Comparison of ENCODE assay signal across 9 cellular contexts in the genomic region with DNA sequence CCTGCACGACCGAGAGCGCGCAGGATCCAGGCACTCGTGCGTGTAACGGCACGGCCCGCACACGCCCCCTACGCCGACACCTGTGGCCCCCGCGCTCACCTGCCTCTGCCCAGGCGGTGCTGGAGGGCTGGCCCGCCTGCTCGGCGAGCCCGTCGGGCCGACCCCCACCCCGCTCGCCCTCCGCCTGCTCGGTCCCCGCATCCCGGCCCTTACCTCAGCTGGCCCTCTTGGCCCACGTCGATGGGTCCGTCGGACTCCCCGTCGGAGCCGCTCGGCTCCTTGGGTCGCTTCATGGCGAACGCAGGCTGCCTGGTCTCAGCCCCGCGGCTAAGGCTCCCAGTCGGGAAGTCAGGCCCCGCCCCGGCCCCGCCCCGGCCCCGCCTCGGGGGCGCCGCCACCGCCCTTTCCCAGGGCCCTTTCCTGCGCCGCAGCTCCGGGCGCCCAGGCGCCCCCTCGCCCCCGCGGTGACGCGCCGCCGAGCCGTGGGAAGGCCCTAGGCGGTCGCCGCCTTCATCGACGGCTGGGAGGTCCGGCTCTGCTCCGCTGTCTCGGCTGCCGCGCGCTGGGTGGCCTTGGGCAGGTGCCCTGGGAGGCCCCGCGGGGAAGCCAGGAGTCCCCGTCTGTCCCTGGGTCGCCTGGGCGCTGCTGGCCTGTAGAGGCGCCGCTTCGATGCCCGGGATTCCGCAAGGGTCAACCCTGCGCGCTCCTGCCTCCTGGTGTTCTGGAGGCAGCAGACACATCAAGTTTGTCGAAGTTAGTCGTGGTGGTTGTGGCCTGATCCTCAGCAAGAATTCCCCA. TPM values are rescaled to one million over a fixed set of nuclear protein-coding genes. Genes with fewer than 3 reads are reported as not detected.
DNase-seq lines count a peak whose midpoint lies in the region; ATAC-seq, FAIRE-seq and TF ChIP-seq lines count a peak whose summit lies in the region.
"Had no signal": no experiment of that assay in that cellular context is flagged by ENCODE, and none has a peak within 500 bp of the region (broad histone marks: within the 10 kb centered on the region; RNA-seq: fewer than 3 reads in every experiment).

A gene (minus strand): TSS at position 311 of the 798 bp plus-strand sequence. CDS start 18 bp downstream, at position 293.

- peaks cover 67% of the 10 kb centered on the region for H3K27me3 ChIP-seq in cardiac muscle cell
- H3K27me3 ChIP-seq in rectal smooth muscle tissue (ENCODE audit: control insufficient read depth, insufficient read depth, low read length), result peaks cover 11% of the 10 kb centered on the region

- H3K27ac ChIP-seq in RWPE1, result no peak within 1 kb of the TSS
- no peak within 1 kb of the TSS for H3K27ac ChIP-seq in cardiac muscle cell
- H3K27ac ChIP-seq in rectal smooth muscle tissue (ENCODE audit: low read depth, low read length), result peak within 1 kb of the TSS; percentile 43

- no peaks in the 10 kb centered on the region for H3K4me1 ChIP-seq in cardiac muscle cell (ENCODE audit: low read depth)
- H3K4me1 ChIP-seq in rectal smooth muscle tissue (ENCODE audit: control insufficient read depth, insufficient read depth, low read length), result no peaks in the 10 kb centered on the region

- DNase-seq in AG08395 (ENCODE audit: low spot score), result peak; percentile 65
- peak; percentile 40 for DNase-seq in RWPE1 (ENCODE audit: low spot score)
- peak; percentile 89 for DNase-seq in activated effector memory CD4-positive, alpha-beta T cell treated with anti-CD3 and anti-CD28 coated beads, Interleukin-2, amount 50 U/mL, for 16 hours
- peak; percentile 56 to 70 for DNase-seq in cardiac muscle cell (ENCODE audit: low read depth in 1 of 2, low spot score in 1 of 2)
- DNase-seq in urothelium cell line (ENCODE audit: low spot score), result no peak
- no peak for DNase-seq in H54 (ENCODE audit: insufficient read length, low spot score)

- H3K36me3 ChIP-seq in cardiac muscle cell (no peaks in the 10 kb centered on the region), rectal smooth muscle tissue (ENCODE audit: control insufficient read depth, insufficient read depth, low read length) (no peaks in the 10 kb centered on the region)

- no peaks in the 10 kb centered on the region for H3K9me3 ChIP-seq in cardiac muscle cell (ENCODE audit: low read depth)

- ATAC-seq in HG02798 (IDR thresholded peaks at IDR 0.05; ENCODE audit: poor library complexity, unreplicated experiment), result peak; percentile 48

- H3K9ac ChIP-seq in rectal smooth muscle tissue (ENCODE audit: low read length), result no peak within 1 kb of the TSS

- peak; percentile 48 for FAIRE-seq in urothelium cell line (lab: Jason Lieb, UNC)
- FAIRE-seq in H54 (lab: Jason Lieb, UNC), result no peak

- POLR2A ChIA-PET in RWPE1 (lab: Yijun Ruan, JAX; ENCODE audit: low non-redundant PET), result no interaction called here

- CTCF ChIA-PET in RWPE1 (lab: Yijun Ruan, JAX), result interaction anchor here (0.6 to 1.1 kb wide), 3 partner anchors 8 to 67 kb away, joined by 3 to 4 read pairs (median 4); no protein-coding TSS in a partner anchor

- H3K4me3 ChIP-seq in cardiac muscle cell, result peak within 1 kb of the TSS; percentile 28
- peak within 1 kb of the TSS; percentile 69 for H3K4me3 ChIP-seq in rectal smooth muscle tissue (ENCODE audit: low read length)

- TF ChIP-seq CTCF in RWPE1 (conservative IDR thresholded peaks at IDR 0.05; ENCODE audit: low read depth), result no peak
- TF ChIP-seq CTCF in cardiac muscle cell (IDR thresholded peaks at IDR 0.05; ENCODE audit: low read depth, low read length), result peak; percentile 47

- no peak for TF ChIP-seq POLR2A in H54 (IDR thresholded peaks at IDR 0.05; ENCODE audit: low read depth, low read length)

RNA-seq across cellular contexts. Expression of the gene that starts here (rescaled TPM):
- total RNA-seq in cardiac muscle cell, result 0.71 and 0.88 TPM in 2 replicates
- polyA plus RNA-seq in cardiac muscle cell, result 1.0 TPM in 2 replicates
- total RNA-seq: pulmonary artery endothelial cell had no signal

Comparison
In these comparisons a context has a peak if more than half of its experiments do, and no peak if none do; other contexts are left out.
1. DNase-seq: peak in AG08395 (single experiment), RWPE1 (single experiment), activated effector memory CD4-positive, alpha-beta T cell treated with anti-CD3 and anti-CD28 coated beads, Interleukin-2, amount 50 U/mL, for 16 hours (single experiment) and cardiac muscle cell (2 of 2); none in urothelium cell line (single experiment) and H54 (single experiment).